22 cellular contexts compared by ENCODE assay signal in genomic region chr3:14140668-14141067, GRCh38. TPM values are rescaled to one million over a fixed set of nuclear protein-coding genes. Genes with fewer than 3 reads are reported as not detected.
DNase-seq lines count a peak whose midpoint lies in the region; ATAC-seq and TF ChIP-seq lines count a peak whose summit lies in the region.
"Had no signal": no experiment of that assay in that cellular context is flagged by ENCODE, and none has a peak within 500 bp of the region (broad histone marks: within the 10 kb centered on the region; RNA-seq: fewer than 3 reads in every experiment).

No MANE protein-coding gene starts in this region.

- H3K9me3 ChIP-seq in esophagus muscularis mucosa (no peaks in the 10 kb centered on the region), psoas muscle (no peaks in the 10 kb centered on the region)
- H3K9me3 ChIP-seq: mucosa of descending colon, vagina had no signal

- WGBS in esophagus muscularis mucosa = 90% methylated on average over 2 of the region's 2 CpGs
- WGBS in psoas muscle, 3 donors = 53 to 79% (median 68%) methylated on average over 2 of the region's 2 CpGs

- DNase-seq in T-helper 1 cell = no peak
- no peak for DNase-seq in HFFc6
- no peak for DNase-seq in esophagus muscularis mucosa (ENCODE audit: extremely low spot score)
- no peak for DNase-seq in psoas muscle
- no peak for DNase-seq in activated naive CD4-positive, alpha-beta T cell treated with anti-CD3 and anti-CD28 coated beads, Interleukin-2, amount 50 U/mL, for 16 hours
- no peak for DNase-seq in A172 (ENCODE audit: low spot score)
- DNase-seq: activated CD4-positive, alpha-beta T cell treated with anti-CD3 and anti-CD28 coated beads, Interleukin-2, amount 50 U/mL, for 4 hours; central memory CD4-positive, alpha-beta T cell; mucosa of descending colon; NCI-H1694 treated with DMSO at 0.1 percent for 48 hours; stimulated activated CD4-positive, alpha-beta T cell treated with anti-CD3 and anti-CD28 coated beads, Interleukin-12 subunit alpha, Interleukin-12 subunit beta, amount 100 ng/mL, for 4 hours; stimulated activated CD4-positive, alpha-beta T cell treated with anti-CD3 and anti-CD28 coated beads, Interleukin-4, amount 100 ng/mL, for 24 hours; T1000 had no signal

- H3K4me1 ChIP-seq in esophagus muscularis mucosa (peaks cover 51 to 71% (median 61%) of the 10 kb centered on the region in 4 donors), psoas muscle (peaks cover 52% of the 10 kb centered on the region)
- H3K4me1 ChIP-seq: neural progenitor cell had no signal

- peaks cover 38 to 74% (median 67%) of the 10 kb centered on the region in 4 donors for H3K36me3 ChIP-seq in esophagus muscularis mucosa
- H3K36me3 ChIP-seq in psoas muscle (ENCODE audit: insufficient read depth in 1 of 2, low read depth in 1 of 2) = peaks cover 0 to 80% of the 10 kb centered on the region in 2 donors
- H3K36me3 ChIP-seq: neural progenitor cell had no signal

- H3K27ac Mint-ChIP-seq in T-helper 1 cell treated with Interleukin-12 subunit alpha and Interleukin-12 subunit beta and Interleukin-4 antibody, amounts not matched to agents 30 μg/mL and 1 μg/mL, for 36 hours = peak overlapping the region; percentile 41
- peak overlapping the region; percentile 58 for H3K27ac Mint-ChIP-seq in HFFc6
- H3K27ac Mint-ChIP-seq: activated T-helper 2 cell treated with anti-CD3 and anti-CD28 coated beads, Interferon-gamma antibody, Interleukin-2, Interleukin-4, amounts not matched to agents 10 μg/mL and 5 μg/mL and 100 μg/mL, durations not matched to agents 14 hours and 24 hours and 36 hours; stimulated activated memory B cell treated with anti-CD40 and anti-IgM and Interleukin-4, amounts not matched to agents 10 μg/mL and 1 μg/mL and 100 μg/mL, for 72 hours had no signal

- no peak for TF ChIP-seq CTCF in HFFc6 (IDR thresholded peaks at IDR 0.05)
- TF ChIP-seq CTCF in esophagus muscularis mucosa (IDR thresholded peaks at IDR 0.05) = no peak
- no peak for TF ChIP-seq CTCF in psoas muscle (IDR thresholded peaks at IDR 0.05)

- no peak overlapping the region for H3K4me3 Mint-ChIP-seq in T-helper 1 cell treated with Interleukin-12 subunit alpha and Interleukin-12 subunit beta and Interleukin-4 antibody, amounts not matched to agents 30 μg/mL and 1 μg/mL, for 36 hours
- H3K4me3 Mint-ChIP-seq in HFFc6 = no peak overlapping the region
- H3K4me3 Mint-ChIP-seq: neural progenitor cell; stimulated activated memory B cell treated with anti-CD40 and anti-IgM and Interleukin-4, amounts not matched to agents 10 μg/mL and 1 μg/mL and 100 μg/mL, for 72 hours had no signal

- TF ChIP-seq POLR2A in esophagus muscularis mucosa (IDR thresholded peaks at IDR 0.05; ENCODE audit: low read depth) = no peak

- TF ChIP-seq EP300 in esophagus muscularis mucosa (IDR thresholded peaks at IDR 0.05) = no peak

- H3K4me3 ChIP-seq in esophagus muscularis mucosa (no peak overlapping the region), psoas muscle (no peak overlapping the region)
- H3K4me3 ChIP-seq: mucosa of descending colon, neural progenitor cell, vagina had no signal

- H3K36me3 Mint-ChIP-seq in T-helper 1 cell treated with Interleukin-12 subunit alpha and Interleukin-12 subunit beta and Interleukin-4 antibody, amounts not matched to agents 30 μg/mL and 1 μg/mL, for 36 hours (ENCODE audit: low read depth) = peaks cover 31% of the 10 kb centered on the region
- H3K36me3 Mint-ChIP-seq in HFFc6 (ENCODE audit: low read depth) = peaks cover 39% of the 10 kb centered on the region

- H3K9me3 Mint-ChIP-seq in T-helper 1 cell treated with Interleukin-12 subunit alpha and Interleukin-12 subunit beta and Interleukin-4 antibody, amounts not matched to agents 30 μg/mL and 1 μg/mL, for 36 hours = no peaks in the 10 kb centered on the region
- H3K9me3 Mint-ChIP-seq in HFFc6 = no peaks in the 10 kb centered on the region
- H3K9me3 Mint-ChIP-seq: activated naive CD4-positive, alpha-beta T cell treated with anti-CD3 and anti-CD28 coated beads, Interleukin-2, amount 50 U/mL, for 72 hours; activated T-helper 2 cell treated with anti-CD3 and anti-CD28 coated beads, Interferon-gamma antibody, Interleukin-2, Interleukin-4, amounts not matched to agents 10 μg/mL and 5 μg/mL and 100 μg/mL, durations not matched to agents 14 hours and 24 hours and 36 hours; neural progenitor cell; stimulated activated memory B cell treated with anti-CD40 and anti-IgM and Interleukin-4, amounts not matched to agents 10 μg/mL and 1 μg/mL and 100 μg/mL, for 72 hours had no signal

- H3K27me3 ChIP-seq in esophagus muscularis mucosa = no peaks in the 10 kb centered on the region
- H3K27me3 ChIP-seq in psoas muscle (ENCODE audit: insufficient read depth in 3 of 3, low read length in 2 of 3) = no peaks in the 10 kb centered on the region
- H3K27me3 ChIP-seq: neural progenitor cell, vagina had no signal

- no peak for ATAC-seq in psoas muscle
- no peak for ATAC-seq in GM18861 (IDR thresholded peaks at IDR 0.05; ENCODE audit: unreplicated experiment)
- ATAC-seq: activated naive CD4-positive, alpha-beta T cell treated with anti-CD3 and anti-CD28 coated beads, Interleukin-2, amount 50 U/mL, for 72 hours; mucosa of descending colon; sciatic nerve; stimulated activated memory B cell treated with anti-CD40 and anti-IgM and Interleukin-4, amounts not matched to agents 10 μg/mL and 1 μg/mL and 100 μg/mL, for 72 hours had no signal

- peaks cover 34% of the 10 kb centered on the region for H3K4me1 Mint-ChIP-seq in T-helper 1 cell treated with Interleukin-12 subunit alpha and Interleukin-12 subunit beta and Interleukin-4 antibody, amounts not matched to agents 30 μg/mL and 1 μg/mL, for 36 hours (ENCODE audit: low read depth)
- peaks cover 70% of the 10 kb centered on the region for H3K4me1 Mint-ChIP-seq in HFFc6 (ENCODE audit: low read depth)

- intact Hi-C loops in esophagus muscularis mucosa (cut with DNase I) (no loop called here), psoas muscle (cut with DNase I) (loop anchor here in 1 of 2 donors (5.0 kb wide), 1 partner anchor 37 kb away; the partner anchor contains the start of genes LSM3 and XPC)

- H3K27me3 Mint-ChIP-seq in T-helper 1 cell treated with Interleukin-12 subunit alpha and Interleukin-12 subunit beta and Interleukin-4 antibody, amounts not matched to agents 30 μg/mL and 1 μg/mL, for 36 hours (ENCODE audit: low read depth) = no peaks in the 10 kb centered on the region
- H3K27me3 Mint-ChIP-seq in HFFc6 (ENCODE audit: insufficient read depth) = peaks cover 6% of the 10 kb centered on the region
- H3K27me3 Mint-ChIP-seq: stimulated activated memory B cell treated with anti-CD40 and anti-IgM and Interleukin-4, amounts not matched to agents 10 μg/mL and 1 μg/mL and 100 μg/mL, for 72 hours had no signal

- H3K27ac ChIP-seq in esophagus muscularis mucosa (replicated peaks in 1 of 4) = peak overlapping the region in 3 of 4 donors; percentile 86 to 90 (median 89)
- peak overlapping the region; percentile 46 for H3K27ac ChIP-seq in psoas muscle
- H3K27ac ChIP-seq: 22Rv1, neural progenitor cell, vagina had no signal

RNA-seq across cellular contexts. Expression of gene TMEM43, which starts 15.8 kb away (rescaled TPM):
- total RNA-seq in HFFc6 (2021; fragmentation: NEBNext Ultra II Directional; extraction: Animal tissue kit (Norgen Biotek cat#: 25700)) = 10 to 100 TPM; 73.3 to 90.8 (median 80.7) TPM
- 100 to 1,000 TPM; 131 to 208 (median 179) TPM for total RNA-seq in esophagus muscularis mucosa
- 100 to 1,000 TPM in 1 of 4 donors, 10 to 100 TPM in 3; 28.2 to 107 (median 34.2) TPM for total RNA-seq in psoas muscle
- polyA plus RNA-seq in psoas muscle = 10 to 100 TPM; 41.5 to 79.0 (median 48.5) TPM
- total RNA-seq in A172 (2014; rRNA removed; shearing (Covaris generic)) = 117 and 132 TPM in 2 replicates

RNA-seq across cellular contexts. Expression of gene CHCHD4, which starts 16.0 kb away (rescaled TPM):
- 10 to 100 TPM in 3 of 6 experiments, 1 to 10 TPM in 3; 9.4 to 12.0 (median 10.1) TPM for total RNA-seq in HFFc6 (2021; fragmentation: NEBNext Ultra II Directional; extraction: Animal tissue kit (Norgen Biotek cat#: 25700))
- 10 to 100 TPM; 21.2 to 27.0 (median 24.3) TPM for total RNA-seq in esophagus muscularis mucosa
- 10 to 100 TPM; 18.5 to 26.8 (median 19.5) TPM for total RNA-seq in psoas muscle
- 10 to 100 TPM; 29.5 to 55.4 (median 38.0) TPM for polyA plus RNA-seq in psoas muscle
- 45.3 and 48.5 TPM in 2 replicates for total RNA-seq in A172 (2014; rRNA removed; shearing (Covaris generic))

RNA-seq across cellular contexts. Expression of gene XPC, which starts 37.7 kb away (rescaled TPM):
- 10 to 100 TPM; 38.7 to 40.3 (median 39.5) TPM for total RNA-seq in HFFc6 (2021; fragmentation: NEBNext Ultra II Directional; extraction: Animal tissue kit (Norgen Biotek cat#: 25700))
- total RNA-seq in esophagus muscularis mucosa = 10 to 100 TPM; 28.9 to 41.9 (median 37.8) TPM
- total RNA-seq in psoas muscle = 10 to 100 TPM; 15.1 to 19.5 (median 16.8) TPM
- 1 to 10 TPM; 5.3 to 8.4 (median 6.2) TPM for polyA plus RNA-seq in psoas muscle
- total RNA-seq in A172 (2014; rRNA removed; shearing (Covaris generic)) = 28.4 and 32.2 TPM in 2 replicates

RNA-seq across cellular contexts. Expression of gene LSM3, which starts 37.9 kb away (rescaled TPM):
- 10 to 100 TPM; 15.5 to 21.1 (median 18.7) TPM for total RNA-seq in HFFc6 (2021; fragmentation: NEBNext Ultra II Directional; extraction: Animal tissue kit (Norgen Biotek cat#: 25700))
- total RNA-seq in esophagus muscularis mucosa = 10 to 100 TPM in 2 of 4 donors, 1 to 10 TPM in 2; 8.0 to 12.0 (median 9.6) TPM
- 10 to 100 TPM; 11.1 to 14.9 (median 13.2) TPM for total RNA-seq in psoas muscle
- polyA plus RNA-seq in psoas muscle = 10 to 100 TPM; 13.9 to 20.2 (median 17.7) TPM
- total RNA-seq in A172 (2014; rRNA removed; shearing (Covaris generic)) = 45.3 and 49.4 TPM in 2 replicates
